In the genomic region with DNA sequence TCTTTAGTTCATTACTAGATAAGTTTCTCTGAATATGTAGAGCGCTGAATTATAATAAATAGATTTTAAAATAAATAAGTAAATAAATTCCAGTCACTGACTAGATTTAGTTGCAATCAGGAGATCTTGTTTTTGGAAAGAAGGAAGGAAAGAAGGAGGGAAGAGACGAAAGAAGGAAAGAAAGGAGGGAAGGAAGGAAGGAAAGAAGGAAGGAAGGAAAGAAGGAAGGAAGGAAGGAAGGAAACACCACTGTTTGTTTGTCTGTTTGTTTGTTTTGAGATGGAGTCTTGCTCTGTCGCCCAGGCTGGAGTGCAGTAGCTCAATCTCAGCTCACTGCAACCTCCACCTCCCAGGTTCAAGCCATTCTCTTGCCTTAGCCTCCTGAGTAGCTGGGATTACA, we compare ENCODE assay signal across 15 cellular contexts. TPM values are rescaled to one million over a fixed set of nuclear protein-coding genes. Genes with fewer than 3 reads are reported as not detected.
"Had no signal": no experiment of that assay in that cellular context is flagged by ENCODE, and none has a peak within 500 bp of the region (broad histone marks: within the 10 kb centered on the region; RNA-seq: fewer than 3 reads in every experiment).

No MANE protein-coding gene starts in this region.

RNA-seq across cellular contexts. Expression of a gene that starts 51.7 kb away (rescaled TPM):
- total RNA-seq: activated B cell treated with CpG ODN at 0.5 μM for 24 hours; activated CD4-positive, alpha-beta memory T cell treated with anti-CD3 and anti-CD28 coated beads for 36 hours; activated CD4-positive, alpha-beta memory T cell treated with anti-CD3 and anti-CD28 coated beads, Interleukin-2, amount 10 ng/mL, durations not matched to agents 7 days and 5 days; activated CD4-positive, alpha-beta T cell treated with anti-CD3 and anti-CD28 coated beads for 36 hours; activated CD4-positive, alpha-beta T cell treated with anti-CD3 and anti-CD28 coated beads, Interleukin-2, amount 10 ng/mL, durations not matched to agents 24 days and 14 days; activated CD4-positive, alpha-beta T cell treated with anti-CD3 and anti-CD28 coated beads, Interleukin-2, amount 10 ng/mL, durations not matched to agents 7 days and 5 days; activated CD8-positive, alpha-beta memory T cell treated with anti-CD3 and anti-CD28 coated beads for 36 hours; activated CD8-positive, alpha-beta memory T cell treated with anti-CD3 and anti-CD28 coated beads, Interleukin-2, amount 10 ng/mL, durations not matched to agents 7 days and 5 days; activated CD8-positive, alpha-beta T cell treated with anti-CD3 and anti-CD28 coated beads for 36 hours; activated CD8-positive, alpha-beta T cell treated with anti-CD3 and anti-CD28 coated beads, Interleukin-2, amount 10 ng/mL, durations not matched to agents 7 days and 5 days; T-cell; T-helper 1 cell treated with Interleukin-12 subunit alpha and Interleukin-12 subunit beta and Interleukin-4 antibody, amounts not matched to agents 30 ng/mL and 1 ng/mL, for 36 hours; T-helper 17 cell; T-helper 2 cell treated with Interferon-gamma antibody and Interleukin-4, amounts not matched to agents 100 ng/mL and 5 ng/mL, for 36 hours; WTC11 had no signal
